In genomic region chr1:156772728-156773497, GRCh38 we compare ENCODE assay signal across 1 cellular context.
TF ChIP-seq lines count a peak whose summit lies in the region.

No MANE protein-coding gene starts in this region.

TF ChIP-seq in K562, 482 proteins besides CTCF, POLR2A, EP300 and RAD21 (continues in another document):
- TF ChIP-seq ETV5 (CRISPR knock-in tag; IDR thresholded peaks at IDR 0.05; ENCODE audit: low read depth) (0 out of 2 replicates have a peak, but pooled peaks have one; percentile 35), SNIP1 (IDR thresholded peaks at IDR 0.05; ENCODE audit: low read depth) (no peak), ZNF699 (CRISPR knock-in tag; IDR thresholded peaks at IDR 0.05; ENCODE audit: insufficient replicate concordance) (no peak), ZSCAN32 (CRISPR knock-in tag; IDR thresholded peaks at IDR 0.05) (no peak), MAX (CRISPR knock-in tag; IDR thresholded peaks at IDR 0.05) (no peak), NR3C1 (CRISPR knock-in tag; IDR thresholded peaks at IDR 0.05) (no peak), MED1 (CRISPR knock-in tag; IDR thresholded peaks at IDR 0.05; ENCODE audit: borderline replicate concordance) (no peak), NFXL1 (CRISPR knock-in tag; IDR thresholded peaks at IDR 0.05) (no peak), SP2 (IDR thresholded peaks at IDR 0.05; ENCODE audit: extremely low read depth, low read depth, low read length, poor library complexity, severe bottlenecking) (no peak), GATA2 (CRISPR knock-in tag; IDR thresholded peaks at IDR 0.05) (peak; percentile 20; the same call in 1 of the 2 replicates), TGIF2 (CRISPR knock-in tag; IDR thresholded peaks at IDR 0.05) (no peak), ZNF778 (CRISPR knock-in tag; IDR thresholded peaks at IDR 0.05) (no peak), ETV1 (tag; conservative IDR thresholded peaks at IDR 0.05; ENCODE audit: low read depth) (peak; percentile 48), TSC22D4 (tag; IDR thresholded peaks at IDR 0.05) (no peak), FOXM1 (IDR thresholded peaks at IDR 0.05; ENCODE audit: low read depth) (no peak), FOXM1 (CRISPR knock-in tag; IDR thresholded peaks at IDR 0.05; ENCODE audit: low read depth) (no peak), RBFOX2 (IDR thresholded peaks at IDR 0.05; ENCODE audit: low read depth, low read length) (peak; percentile 27; the same call in 1 of the 2 replicates), RFX5 (IDR thresholded peaks at IDR 0.05; ENCODE audit: low read depth, low read length) (no peak), RBM39 (optimal IDR thresholded peaks at IDR 0.05; ENCODE audit: low read depth, low read length) (peak; percentile 52), SMARCE1 (IDR thresholded peaks at IDR 0.05) (peak; percentile 37; the same call in 1 of the 2 replicates), KDM1A (IDR thresholded peaks at IDR 0.05) (peak; percentile 79; a peak in 3 of 4 replicates), POLR2AphosphoS5 (IDR thresholded peaks at IDR 0.05; ENCODE audit: control insufficient read depth, insufficient read depth, low read depth, low read length) (peak; percentile 31; the same call in 1 of the 2 replicates), ZNF174 (CRISPR knock-in tag; IDR thresholded peaks at IDR 0.05) (no peak), IRF1 (CRISPR knock-in tag; IDR thresholded peaks at IDR 0.05; ENCODE audit: borderline replicate concordance) (no peak), RB1 (IDR thresholded peaks at IDR 0.05; ENCODE audit: low read depth) (no peak), ATF3 (IDR thresholded peaks at IDR 0.05) (no peak), ATF3 (CRISPR knock-in tag; conservative IDR thresholded peaks at IDR 0.05) (0 out of 2 replicates have a peak, but pooled peaks have one; percentile 26), ZNF146 (CRISPR knock-in tag; IDR thresholded peaks at IDR 0.05; ENCODE audit: unreplicated experiment) (no peak), NCOR1 (IDR thresholded peaks at IDR 0.05) (peak; percentile 61), C11orf30 (IDR thresholded peaks at IDR 0.05; ENCODE audit: low read depth) (no peak), CBFA2T2 (conservative IDR thresholded peaks at IDR 0.05) (peak; percentile 79), CTBP1 (IDR thresholded peaks at IDR 0.05; ENCODE audit: borderline replicate concordance) (peak; percentile 9; the same call in 1 of the 2 replicates), TEAD4 (IDR thresholded peaks at IDR 0.05; ENCODE audit: low read length) (peak; percentile 69), TEAD4 (CRISPR knock-in tag; IDR thresholded peaks at IDR 0.05; ENCODE audit: borderline replicate concordance) (no peak), RBBP5 (IDR thresholded peaks at IDR 0.05; ENCODE audit: borderline replicate concordance, insufficient read depth, low read length, poor library complexity, severe bottlenecking) (peak; percentile 42), TAL1 (IDR thresholded peaks at IDR 0.05) (peak; percentile 58), ZFPM2 (CRISPR knock-in tag; IDR thresholded peaks at IDR 0.05) (no peak), SMARCA4 (IDR thresholded peaks at IDR 0.05) (no peak; the same call in 1 of the 2 replicates), GTF2B (IDR thresholded peaks at IDR 0.05; ENCODE audit: extremely low read depth, insufficient read length) (no peak), RAD51 (IDR thresholded peaks at IDR 0.05; ENCODE audit: borderline replicate concordance, low read depth) (no peak), RCOR1 (IDR thresholded peaks at IDR 0.05; ENCODE audit: borderline replicate concordance in 1 of 2, low read depth in 2 of 2, low read length in 2 of 2) (peak in 1 of 2 experiments; percentile 72; a peak in 1 of 4 replicates), MYC (IDR thresholded peaks at IDR 0.05; ENCODE audit: low read depth, low read length) (no peak), MYC (CRISPR knock-in tag; IDR thresholded peaks at IDR 0.05; ENCODE audit: borderline replicate concordance, low read depth) (no peak), ZNF324 (CRISPR knock-in tag; IDR thresholded peaks at IDR 0.05) (no peak), SMARCC2 (IDR thresholded peaks at IDR 0.05; ENCODE audit: low read depth) (no peak), SAFB2 (IDR thresholded peaks at IDR 0.05; ENCODE audit: borderline replicate concordance, low read depth, low read length, severe bottlenecking) (no peak), DIDO1 (tag; IDR thresholded peaks at IDR 0.05; ENCODE audit: low read depth) (no peak), ZKSCAN8 (CRISPR knock-in tag; IDR thresholded peaks at IDR 0.05) (no peak), PML (IDR thresholded peaks at IDR 0.05; ENCODE audit: low read length) (0 out of 2 replicates have a peak, but pooled peaks have one; percentile 19), LCOR (CRISPR knock-in tag; IDR thresholded peaks at IDR 0.05) (no peak), ZNF695 (CRISPR knock-in tag; IDR thresholded peaks at IDR 0.05) (no peak), FOXP4 (CRISPR knock-in tag; IDR thresholded peaks at IDR 0.05; ENCODE audit: borderline replicate concordance) (no peak), KLF13 (tag; IDR thresholded peaks at IDR 0.05; ENCODE audit: borderline replicate concordance, low read depth) (no peak), NRF1 (conservative IDR thresholded peaks at IDR 0.05 in 1 of 2, IDR thresholded peaks at IDR 0.05 in 1 of 2) (0 out of 4 replicates have a peak, but pooled peaks of 1 of the 2 experiments have one; percentile 9), GABPA (tag; conservative IDR thresholded peaks at IDR 0.05; ENCODE audit: low read depth) (no peak; the same call in 1 of the 2 replicates)
- TF ChIP-seq, protein P1, sequence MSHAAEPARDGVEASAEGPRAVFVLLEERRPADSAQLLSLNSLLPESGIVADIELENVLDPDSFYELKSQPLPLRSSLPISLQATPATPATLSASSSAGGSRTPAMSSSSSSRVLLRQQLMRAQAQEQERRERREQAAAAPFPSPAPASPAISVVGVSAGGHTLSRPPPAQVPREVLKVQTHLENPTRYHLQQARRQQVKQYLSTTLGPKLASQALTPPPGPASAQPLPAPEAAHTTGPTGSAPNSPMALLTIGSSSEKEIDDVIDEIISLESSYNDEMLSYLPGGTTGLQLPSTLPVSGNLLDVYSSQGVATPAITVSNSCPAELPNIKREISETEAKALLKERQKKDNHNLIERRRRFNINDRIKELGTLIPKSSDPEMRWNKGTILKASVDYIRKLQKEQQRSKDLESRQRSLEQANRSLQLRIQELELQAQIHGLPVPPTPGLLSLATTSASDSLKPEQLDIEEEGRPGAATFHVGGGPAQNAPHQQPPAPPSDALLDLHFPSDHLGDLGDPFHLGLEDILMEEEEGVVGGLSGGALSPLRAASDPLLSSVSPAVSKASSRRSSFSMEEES (CRISPR knock-in tag; IDR thresholded peaks at IDR 0.05) = no peak
- TF ChIP-seq, protein P2, sequence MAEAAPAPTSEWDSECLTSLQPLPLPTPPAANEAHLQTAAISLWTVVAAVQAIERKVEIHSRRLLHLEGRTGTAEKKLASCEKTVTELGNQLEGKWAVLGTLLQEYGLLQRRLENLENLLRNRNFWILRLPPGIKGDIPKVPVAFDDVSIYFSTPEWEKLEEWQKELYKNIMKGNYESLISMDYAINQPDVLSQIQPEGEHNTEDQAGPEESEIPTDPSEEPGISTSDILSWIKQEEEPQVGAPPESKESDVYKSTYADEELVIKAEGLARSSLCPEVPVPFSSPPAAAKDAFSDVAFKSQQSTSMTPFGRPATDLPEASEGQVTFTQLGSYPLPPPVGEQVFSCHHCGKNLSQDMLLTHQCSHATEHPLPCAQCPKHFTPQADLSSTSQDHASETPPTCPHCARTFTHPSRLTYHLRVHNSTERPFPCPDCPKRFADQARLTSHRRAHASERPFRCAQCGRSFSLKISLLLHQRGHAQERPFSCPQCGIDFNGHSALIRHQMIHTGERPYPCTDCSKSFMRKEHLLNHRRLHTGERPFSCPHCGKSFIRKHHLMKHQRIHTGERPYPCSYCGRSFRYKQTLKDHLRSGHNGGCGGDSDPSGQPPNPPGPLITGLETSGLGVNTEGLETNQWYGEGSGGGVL (CRISPR knock-in tag; IDR thresholded peaks at IDR 0.05) = no peak
- TF ChIP-seq, protein P3, sequence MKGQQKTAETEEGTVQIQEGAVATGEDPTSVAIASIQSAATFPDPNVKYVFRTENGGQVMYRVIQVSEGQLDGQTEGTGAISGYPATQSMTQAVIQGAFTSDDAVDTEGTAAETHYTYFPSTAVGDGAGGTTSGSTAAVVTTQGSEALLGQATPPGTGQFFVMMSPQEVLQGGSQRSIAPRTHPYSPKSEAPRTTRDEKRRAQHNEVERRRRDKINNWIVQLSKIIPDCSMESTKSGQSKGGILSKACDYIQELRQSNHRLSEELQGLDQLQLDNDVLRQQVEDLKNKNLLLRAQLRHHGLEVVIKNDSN (CRISPR knock-in tag; IDR thresholded peaks at IDR 0.05) = no peak
- TF ChIP-seq, protein P4, sequence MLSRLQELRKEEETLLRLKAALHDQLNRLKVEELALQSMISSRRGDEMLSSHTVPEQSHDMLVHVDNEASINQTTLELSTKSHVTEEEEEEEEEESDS (CRISPR knock-in tag; IDR thresholded peaks at IDR 0.05) = no peak
- TF ChIP-seq, protein P5, sequence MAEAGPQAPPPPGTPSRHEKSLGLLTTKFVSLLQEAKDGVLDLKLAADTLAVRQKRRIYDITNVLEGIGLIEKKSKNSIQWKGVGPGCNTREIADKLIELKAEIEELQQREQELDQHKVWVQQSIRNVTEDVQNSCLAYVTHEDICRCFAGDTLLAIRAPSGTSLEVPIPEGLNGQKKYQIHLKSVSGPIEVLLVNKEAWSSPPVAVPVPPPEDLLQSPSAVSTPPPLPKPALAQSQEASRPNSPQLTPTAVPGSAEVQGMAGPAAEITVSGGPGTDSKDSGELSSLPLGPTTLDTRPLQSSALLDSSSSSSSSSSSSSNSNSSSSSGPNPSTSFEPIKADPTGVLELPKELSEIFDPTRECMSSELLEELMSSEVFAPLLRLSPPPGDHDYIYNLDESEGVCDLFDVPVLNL (CRISPR knock-in tag; IDR thresholded peaks at IDR 0.05; ENCODE audit: low read depth) = no peak
- TF ChIP-seq, protein P6, sequence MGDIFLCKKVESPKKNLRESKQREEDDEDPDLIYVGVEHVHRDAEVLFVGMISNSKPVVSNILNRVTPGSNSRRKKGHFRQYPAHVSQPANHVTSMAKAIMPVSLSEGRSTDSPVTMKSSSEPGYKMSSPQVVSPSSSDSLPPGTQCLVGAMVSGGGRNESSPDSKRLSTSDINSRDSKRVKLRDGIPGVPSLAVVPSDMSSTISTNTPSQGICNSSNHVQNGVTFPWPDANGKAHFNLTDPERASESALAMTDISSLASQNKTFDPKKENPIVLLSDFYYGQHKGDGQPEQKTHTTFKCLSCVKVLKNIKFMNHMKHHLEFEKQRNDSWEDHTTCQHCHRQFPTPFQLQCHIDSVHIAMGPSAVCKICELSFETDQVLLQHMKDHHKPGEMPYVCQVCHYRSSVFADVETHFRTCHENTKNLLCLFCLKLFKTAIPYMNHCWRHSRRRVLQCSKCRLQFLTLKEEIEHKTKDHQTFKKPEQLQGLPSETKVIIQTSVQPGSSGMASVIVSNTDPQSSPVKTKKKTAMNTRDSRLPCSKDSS (IDR thresholded peaks at IDR 0.05; ENCODE audit: low read depth, partially characterized antibody) = no peak
- TF ChIP-seq, protein P7, sequence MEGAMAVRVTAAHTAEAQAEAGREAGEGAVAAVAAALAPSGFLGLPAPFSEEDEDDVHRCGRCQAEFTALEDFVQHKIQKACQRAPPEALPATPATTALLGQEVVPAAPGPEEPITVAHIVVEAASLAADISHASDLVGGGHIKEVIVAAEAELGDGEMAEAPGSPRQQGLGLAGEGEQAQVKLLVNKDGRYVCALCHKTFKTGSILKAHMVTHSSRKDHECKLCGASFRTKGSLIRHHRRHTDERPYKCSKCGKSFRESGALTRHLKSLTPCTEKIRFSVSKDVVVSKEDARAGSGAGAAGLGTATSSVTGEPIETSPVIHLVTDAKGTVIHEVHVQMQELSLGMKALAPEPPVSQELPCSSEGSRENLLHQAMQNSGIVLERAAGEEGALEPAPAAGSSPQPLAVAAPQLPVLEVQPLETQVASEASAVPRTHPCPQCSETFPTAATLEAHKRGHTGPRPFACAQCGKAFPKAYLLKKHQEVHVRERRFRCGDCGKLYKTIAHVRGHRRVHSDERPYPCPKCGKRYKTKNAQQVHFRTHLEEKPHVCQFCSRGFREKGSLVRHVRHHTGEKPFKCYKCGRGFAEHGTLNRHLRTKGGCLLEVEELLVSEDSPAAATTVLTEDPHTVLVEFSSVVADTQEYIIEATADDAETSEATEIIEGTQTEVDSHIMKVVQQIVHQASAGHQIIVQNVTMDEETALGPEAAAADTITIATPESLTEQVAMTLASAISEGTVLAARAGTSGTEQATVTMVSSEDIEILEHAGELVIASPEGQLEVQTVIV (CRISPR knock-in tag; IDR thresholded peaks at IDR 0.05; ENCODE audit: borderline replicate concordance) = no peak
